ENCODE assay signal across 16 cellular contexts in genomic region chr5:77784735-77785134, GRCh38. TPM values are rescaled to one million over a fixed set of nuclear protein-coding genes. Genes with fewer than 3 reads are reported as not detected.
DNase-seq lines count a peak whose midpoint lies in the region; ATAC-seq, FAIRE-seq and TF ChIP-seq lines count a peak whose summit lies in the region.
"Had no signal": no experiment of that assay in that cellular context is flagged by ENCODE, and none has a peak within 500 bp of the region (broad histone marks: within the 10 kb centered on the region; RNA-seq: fewer than 3 reads in every experiment).

No MANE protein-coding gene starts in this region.

- H3K36me3 ChIP-seq in kidney (ENCODE audit: control insufficient read depth in 1 of 2, insufficient read depth in 2 of 2, low read length in 2 of 2) (no peaks in the 10 kb centered on the region), upper lobe of right lung (no peaks in the 10 kb centered on the region), psoas muscle (ENCODE audit: insufficient read depth in 1 of 2, low read depth in 1 of 2) (no peaks in the 10 kb centered on the region), left ventricle myocardium inferior (no peaks in the 10 kb centered on the region), prostate gland (no peaks in the 10 kb centered on the region)

- H3K27ac ChIP-seq in kidney (ENCODE audit: low read depth in 2 of 2, low read length in 2 of 2), result no peak overlapping the region
- H3K27ac ChIP-seq in upper lobe of right lung, result no peak overlapping the region
- H3K27ac ChIP-seq in psoas muscle, result no peak overlapping the region
- no peak overlapping the region for H3K27ac ChIP-seq in left ventricle myocardium inferior (replicated peaks)
- H3K27ac ChIP-seq in prostate gland, result no peak overlapping the region

- no peaks in the 10 kb centered on the region for H3K27me3 ChIP-seq in upper lobe of right lung
- H3K27me3 ChIP-seq in psoas muscle (ENCODE audit: insufficient read depth in 3 of 3, low read length in 2 of 3), result no peaks in the 10 kb centered on the region
- no peaks in the 10 kb centered on the region for H3K27me3 ChIP-seq in left ventricle myocardium inferior (ENCODE audit: low read depth)
- no peaks in the 10 kb centered on the region for H3K27me3 ChIP-seq in prostate gland (replicated peaks; ENCODE audit: insufficient read depth)

- H3K9me3 ChIP-seq in kidney (ENCODE audit: control insufficient read depth in 1 of 2, low read length in 2 of 2) (no peaks in the 10 kb centered on the region), upper lobe of right lung (no peaks in the 10 kb centered on the region), psoas muscle (no peaks in the 10 kb centered on the region), left ventricle myocardium inferior (replicated peaks) (no peaks in the 10 kb centered on the region), prostate gland (no peaks in the 10 kb centered on the region)

- intact Hi-C loops in kidney (cut with DNase I), result no loop called here
- intact Hi-C loops in upper lobe of right lung (cut with DNase I), result no loop called here
- intact Hi-C loops in psoas muscle (cut with DNase I), result no loop called here
- intact Hi-C loops in left ventricle myocardium inferior (cut with micrococcal nuclease), result no loop called here
- intact Hi-C loops in prostate gland (cut with DNase I), result no loop called here

- 91 to 94% (median 91%) methylated on average over 21 of the region's 21 CpGs for WGBS in psoas muscle, 3 donors
- WGBS in prostate gland, result 94% methylated on average over 21 of the region's 21 CpGs

- no peak for TF ChIP-seq POLR2A in prostate gland (IDR thresholded peaks at IDR 0.05)

- no peak overlapping the region for H3K9ac ChIP-seq in kidney (ENCODE audit: low read length in 2 of 2)

- DNase-seq in HTR-8/SVneo (ENCODE audit: insufficient read length, low spot score), result no peak
- DNase-seq in kidney, result peak; percentile 66
- DNase-seq in upper lobe of right lung, result peak; percentile 60
- no peak for DNase-seq in psoas muscle
- DNase-seq in left ventricle myocardium inferior, result no peak
- DNase-seq in prostate gland (ENCODE audit: low spot score), result no peak
- DNase-seq: C1 segment of cervical spinal cord; Calu3; CD4-positive, alpha-beta memory T cell; COR-L47; DMS153; DND-41; H9 had no signal

- ATAC-seq in upper lobe of right lung, result no peak
- ATAC-seq in psoas muscle, result no peak
- ATAC-seq: GM23338, HCT116 had no signal

- TF ChIP-seq CTCF in kidney (IDR thresholded peaks at IDR 0.05; ENCODE audit: borderline replicate concordance, extremely low read depth, insufficient read depth) (no peak), upper lobe of right lung (IDR thresholded peaks at IDR 0.05) (no peak), psoas muscle (IDR thresholded peaks at IDR 0.05) (no peak), left ventricle myocardium inferior (IDR thresholded peaks at IDR 0.05; ENCODE audit: borderline replicate concordance) (no peak), prostate gland (IDR thresholded peaks at IDR 0.05) (no peak)

- FAIRE-seq in HTR-8/SVneo (lab: Jason Lieb, UNC) (peak; percentile 69), kidney (lab: Jason Lieb, UNC) (no peak)
- FAIRE-seq: G401.6 had no signal

- no peak overlapping the region for H3K4me3 ChIP-seq in kidney (ENCODE audit: low read length in 2 of 2)
- H3K4me3 ChIP-seq in upper lobe of right lung, result no peak overlapping the region
- no peak overlapping the region for H3K4me3 ChIP-seq in psoas muscle
- H3K4me3 ChIP-seq in left ventricle myocardium inferior, result no peak overlapping the region
- no peak overlapping the region for H3K4me3 ChIP-seq in prostate gland
- H3K4me3 ChIP-seq: GM23338 had no signal

- H3K4me1 ChIP-seq in kidney (ENCODE audit: control insufficient read depth in 1 of 2, insufficient read depth in 1 of 2, low read depth in 1 of 2, low read length in 2 of 2) (no peaks in the 10 kb centered on the region), upper lobe of right lung (no peaks in the 10 kb centered on the region), psoas muscle (no peaks in the 10 kb centered on the region), left ventricle myocardium inferior (no peaks in the 10 kb centered on the region), prostate gland (replicated peaks) (no peaks in the 10 kb centered on the region)

RNA-seq across cellular contexts. Expression of gene TBCA, which starts 8.6 kb away (rescaled TPM):
- total RNA-seq in kidney (124 TPM), upper lobe of right lung (120 TPM), psoas muscle (100 to 1,000 TPM in 3 of 4 donors, 10 to 100 TPM in 1; 93.3 to 132 (median 117) TPM), left ventricle myocardium inferior (147 TPM), prostate gland (100 to 1,000 TPM; 120 to 180 TPM)
- polyA plus RNA-seq in kidney (ENCODE audit: insufficient read depth, low read depth, low replicate concordance) (407 TPM), psoas muscle (100 to 1,000 TPM; 133 to 209 (median 141) TPM)

Comparison
In these comparisons a context has a peak if more than half of its experiments do, and no peak if none do; other contexts are left out.
1. DNase-seq: peak in kidney (single experiment) and upper lobe of right lung (single experiment); none in HTR-8/SVneo (single experiment), psoas muscle (0 of 2), left ventricle myocardium inferior (single experiment) and prostate gland (single experiment).